In genomic region chr9:133060417-133060841, GRCh38 we compare ENCODE assay signal across 12 cellular contexts. TPM values are rescaled to one million over a fixed set of nuclear protein-coding genes. Genes with fewer than 3 reads are reported as not detected.
DNase-seq lines count a peak whose midpoint lies in the region; ATAC-seq and TF ChIP-seq lines count a peak whose summit lies in the region.
"Had no signal": no experiment of that assay in that cellular context is flagged by ENCODE, and none has a peak within 500 bp of the region (broad histone marks: within the 10 kb centered on the region; RNA-seq: fewer than 3 reads in every experiment).

No MANE protein-coding gene starts in this region.

- H3K27me3 Mint-ChIP-seq in activated naive CD8-positive, alpha-beta T cell treated with anti-CD3 and anti-CD28 coated beads for 36 hours: no peaks in the 10 kb centered on the region
- H3K27me3 Mint-ChIP-seq in nephron (ENCODE audit: low read depth): no peaks in the 10 kb centered on the region

- intact Hi-C loops in posterior vena cava (cut with DNase I): no loop called here

- H3K36me3 Mint-ChIP-seq in activated naive CD8-positive, alpha-beta T cell treated with anti-CD3 and anti-CD28 coated beads for 36 hours: peaks cover 17% of the 10 kb centered on the region
- peaks cover 28% of the 10 kb centered on the region for H3K36me3 Mint-ChIP-seq in nephron (ENCODE audit: low read depth)

- TF ChIP-seq CTCF in nephron (IDR thresholded peaks at IDR 0.05; ENCODE audit: unreplicated experiment in 3 of 3): no peak

- peaks cover 38% of the 10 kb centered on the region for H3K4me1 Mint-ChIP-seq in activated naive CD8-positive, alpha-beta T cell treated with anti-CD3 and anti-CD28 coated beads for 36 hours
- H3K4me1 Mint-ChIP-seq in nephron: peaks cover 5% of the 10 kb centered on the region

- peak overlapping the region; percentile 22 for H3K4me3 Mint-ChIP-seq in activated naive CD8-positive, alpha-beta T cell treated with anti-CD3 and anti-CD28 coated beads for 36 hours
- H3K4me3 Mint-ChIP-seq in nephron: no peak overlapping the region

- no peak for ATAC-seq in GM21529 (IDR thresholded peaks at IDR 0.05; ENCODE audit: unreplicated experiment)
- ATAC-seq: left lobe of liver had no signal

- peak overlapping the region; percentile 74 for H3K27ac Mint-ChIP-seq in activated naive CD8-positive, alpha-beta T cell treated with anti-CD3 and anti-CD28 coated beads for 36 hours
- peak overlapping the region in 2 of 3 experiments; percentile 44 for H3K27ac Mint-ChIP-seq in nephron

- peak in 2 of 3 experiments; percentile 65 to 78 for DNase-seq in NCI-H1417 (lab: John Stamatoyannopoulos, UW)
- no peak for DNase-seq in NCI-H1417 treated with DMSO at 0.1 percent for 48 hours (lab: John Stamatoyannopoulos, UW)
- peak; percentile 29 for DNase-seq in KG1 (lab: John Stamatoyannopoulos, UW)
- no peak for DNase-seq in activated naive CD8-positive, alpha-beta T cell treated with anti-CD3 and anti-CD28 coated beads for 36 hours
- no peak for DNase-seq in posterior vena cava (ENCODE audit: low spot score)
- no peak for DNase-seq in hypothalamus (lab: John Stamatoyannopoulos, UW)
- DNase-seq: 8988T, sigmoid colon had no signal

- no peaks in the 10 kb centered on the region for H3K9me3 Mint-ChIP-seq in activated naive CD8-positive, alpha-beta T cell treated with anti-CD3 and anti-CD28 coated beads for 36 hours
- H3K9me3 Mint-ChIP-seq in nephron: no peaks in the 10 kb centered on the region

RNA-seq across cellular contexts. Expression of gene CEL, which starts 1.4 kb away (rescaled TPM):
- total RNA-seq in activated naive CD8-positive, alpha-beta T cell treated with anti-CD3 and anti-CD28 coated beads for 36 hours: 1 to 10 TPM; 2.3 to 2.8 TPM
- total RNA-seq in posterior vena cava: 1 to 10 TPM in 1 of 2 donors, under 1 TPM in 1; 0.51 to 2.8 TPM
- total RNA-seq: ascending aorta had no signal

RNA-seq across cellular contexts. Expression of gene GTF3C5, which starts 29.6 kb away (rescaled TPM):
- 10 to 100 TPM; 85.4 to 90.2 TPM for total RNA-seq in activated naive CD8-positive, alpha-beta T cell treated with anti-CD3 and anti-CD28 coated beads for 36 hours
- total RNA-seq in posterior vena cava: 10 to 100 TPM; 25.9 to 27.9 TPM

Comparison
In these comparisons a context has a peak if more than half of its experiments do, and no peak if none do; other contexts are left out.
1. DNase-seq: peak in NCI-H1417 (2 of 3) and KG1 (single experiment); none in NCI-H1417 treated with DMSO at 0.1 percent for 48 hours (single experiment), activated naive CD8-positive, alpha-beta T cell treated with anti-CD3 and anti-CD28 coated beads for 36 hours (single experiment), posterior vena cava (single experiment) and hypothalamus (0 of 51).